ENCODE assay signal across 30 cellular contexts in the genomic region with DNA sequence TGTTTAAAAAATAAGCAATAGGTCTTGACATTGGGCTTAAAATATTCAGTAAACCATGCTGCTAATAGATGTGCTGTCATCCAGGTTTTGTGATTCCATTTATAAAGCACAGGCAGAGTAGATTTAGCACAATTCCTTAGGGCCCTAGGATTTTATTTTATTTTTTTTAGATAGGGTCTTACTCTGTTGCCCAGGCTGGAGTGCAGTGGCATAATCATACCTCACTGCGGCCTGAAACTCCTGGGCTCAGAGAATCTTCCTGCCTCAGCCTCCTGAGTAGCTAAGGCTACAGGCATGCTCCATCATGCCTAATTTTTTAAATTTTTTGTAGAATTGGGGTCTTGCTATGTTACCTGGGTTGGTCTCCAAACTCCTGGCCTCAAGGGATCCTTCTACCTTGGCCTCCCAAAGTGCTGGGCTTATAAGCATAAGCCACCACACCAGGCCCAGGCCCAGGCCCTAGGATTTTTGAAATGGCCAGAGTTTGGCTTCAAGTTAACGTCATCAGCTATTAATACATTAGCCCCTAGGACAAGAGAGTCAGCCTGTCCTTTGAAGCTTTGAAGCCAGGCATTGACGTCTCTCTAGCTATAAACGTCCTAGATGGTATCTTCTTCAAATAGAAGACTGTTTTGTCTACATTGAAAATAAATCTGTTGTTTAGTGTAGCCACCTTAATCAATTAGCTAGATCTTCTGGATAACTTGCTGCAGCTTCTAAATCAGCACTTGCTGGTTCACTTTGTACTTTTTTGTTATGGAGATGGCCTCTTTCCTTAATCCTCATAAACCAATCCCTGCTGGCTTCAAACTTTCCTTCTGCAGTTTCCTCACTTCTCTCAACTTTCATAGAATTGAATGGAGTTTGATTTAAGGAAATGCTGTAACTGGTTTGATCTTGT. TPM values are rescaled to one million over a fixed set of nuclear protein-coding genes. Genes with fewer than 3 reads are reported as not detected.
DNase-seq lines count a peak whose midpoint lies in the region; ATAC-seq and TF ChIP-seq lines count a peak whose summit lies in the region.
"Had no signal": no experiment of that assay in that cellular context is flagged by ENCODE, and none has a peak within 500 bp of the region (broad histone marks: within the 10 kb centered on the region; RNA-seq: fewer than 3 reads in every experiment).

No MANE protein-coding gene starts in this region.

- peak overlapping the region; percentile 13 for H3K27ac ChIP-seq in vagina
- H3K27ac ChIP-seq in PC-9: no peak overlapping the region
- H3K27ac ChIP-seq: dorsolateral prefrontal cortex, esophagus squamous epithelium, thyroid gland had no signal

- BruUV-seq in PC-9 (replicated peaks; lab: Mats Ljungman, UMichigan): no TSS peak

- no peak for TF ChIP-seq POLR2A in vagina (IDR thresholded peaks at IDR 0.05)

- intact Hi-C loops in vagina (cut with DNase I) (no loop called here), PC-9 (cut with micrococcal nuclease; ENCODE audit: unreplicated experiment) (no loop called here)

- POLR2A ChIA-PET in WTC11 (lab: Charles Lee): no interaction called here
- POLR2A ChIA-PET in PC-9 (lab: Charles Lee; ENCODE audit: unreplicated experiment): no interaction called here

- ATAC-seq in WTC11: no peak
- ATAC-seq: activated naive CD8-positive, alpha-beta T cell treated with anti-CD3 and anti-CD28 coated beads, Interleukin-2, amount 50 U/mL, for 24 hours; activated T-cell treated with anti-CD3 and anti-CD28 coated beads, Interleukin-2, amount 50 U/mL, for 72 hours; right cardiac atrium; SK-N-SH treated with all-trans-retinoic acid at 6 μM for 48 hours had no signal

- DNase-seq in HAP-1 (ENCODE audit: low spot score in 2 of 2) (peak; percentile 57 to 95), WTC11 (ENCODE audit: low spot score) (no peak), vagina (ENCODE audit: extremely low spot score in 2 of 2) (no peak), PC-9 (no peak), mucosa of gallbladder (ENCODE audit: low spot score) (no peak), NCI-H187 treated with DMSO at 0.1 percent for 48 hours (lab: John Stamatoyannopoulos, UW) (no peak)
- DNase-seq: activated CD4-positive, alpha-beta T cell treated with anti-CD3 and anti-CD28 coated beads, Interleukin-2, amount 50 U/mL, for 48 hours; activated CD4-positive, CD25-positive, alpha-beta regulatory T cell treated with anti-CD3 and anti-CD28 coated beads, Interleukin-2, amount 50 U/mL, for 72 hours; activated naive CD4-positive, alpha-beta T cell; activated naive CD8-positive, alpha-beta T cell treated with anti-CD3 and anti-CD28 coated beads, Interleukin-2, amount 50 U/mL, for 24 hours; activated T-cell treated with anti-CD3 and anti-CD28 coated beads, Interleukin-2, amount 50 U/mL, for 72 hours; DMS79; dorsolateral prefrontal cortex; esophagus squamous epithelium; H7; heart right ventricle; Karpas-422; NCI-H1417; NCI-H2081; NCI-H524 treated with DMSO at 0.1 percent for 48 hours; OCI-M1; right cardiac atrium; stimulated activated CD4-positive, alpha-beta T cell treated with anti-CD3 and anti-CD28 coated beads, Interleukin-2, amount 100 ng/mL, for 48 hours; stomach; thyroid gland had no signal

- H3K27me3 Mint-ChIP-seq in WTC11 (ENCODE audit: low read depth): no peaks in the 10 kb centered on the region
- no peaks in the 10 kb centered on the region for H3K27me3 Mint-ChIP-seq in nephron (ENCODE audit: low read depth)
- H3K27me3 Mint-ChIP-seq: activated naive CD8-positive, alpha-beta T cell treated with anti-CD3 and anti-CD28 coated beads, Interleukin-2, amount 50 U/mL, for 24 hours had no signal

- H3K4me3 Mint-ChIP-seq in WTC11 (no peak overlapping the region), nephron (no peak overlapping the region)
- H3K4me3 Mint-ChIP-seq: activated naive CD8-positive, alpha-beta T cell treated with anti-CD3 and anti-CD28 coated beads, Interleukin-2, amount 50 U/mL, for 24 hours; activated T-cell treated with anti-CD3 and anti-CD28 coated beads, Interleukin-2, amount 50 U/mL, for 72 hours; CD14-positive monocyte; neural crest cell; T-helper 1 cell treated with Interleukin-12 subunit alpha and Interleukin-12 subunit beta and Interleukin-4 antibody, amounts not matched to agents 30 μg/mL and 1 μg/mL, for 36 hours had no signal

- H3K4me3 ChIP-seq in HAP-1 (no peak overlapping the region), vagina (no peak overlapping the region), PC-9 (no peak overlapping the region)
- H3K4me3 ChIP-seq: dorsolateral prefrontal cortex, esophagus squamous epithelium, heart right ventricle, stomach, thyroid gland had no signal

- no peak overlapping the region for H3K4me2 ChIP-seq in PC-9

- H3K9me2 ChIP-seq in PC-9 (ENCODE audit: insufficient read depth): no peaks in the 10 kb centered on the region

- H3K4me1 ChIP-seq in HAP-1 (peaks cover 19% of the 10 kb centered on the region), vagina (peaks cover 5% of the 10 kb centered on the region), PC-9 (replicated peaks; ENCODE audit: insufficient read depth) (peaks cover 1% of the 10 kb centered on the region)
- H3K4me1 ChIP-seq: stomach, thyroid gland had no signal

- CTCF ChIA-PET in WTC11 (lab: Charles Lee) (interaction anchor here (1.3 kb wide), 1 partner anchor 9 kb away, joined by 7 read pairs; no protein-coding TSS in a partner anchor), PC-9 (lab: Charles Lee) (no interaction called here)

- H3K9me3 Mint-ChIP-seq in WTC11: no peaks in the 10 kb centered on the region
- no peaks in the 10 kb centered on the region for H3K9me3 Mint-ChIP-seq in nephron
- H3K9me3 Mint-ChIP-seq: activated naive CD8-positive, alpha-beta T cell treated with anti-CD3 and anti-CD28 coated beads, Interleukin-2, amount 50 U/mL, for 24 hours; activated T-cell treated with anti-CD3 and anti-CD28 coated beads, Interleukin-2, amount 50 U/mL, for 72 hours; CD14-positive monocyte; neural crest cell; T-helper 1 cell treated with Interleukin-12 subunit alpha and Interleukin-12 subunit beta and Interleukin-4 antibody, amounts not matched to agents 30 μg/mL and 1 μg/mL, for 36 hours had no signal

- TF ChIP-seq CTCF in WTC11 (IDR thresholded peaks at IDR 0.05) (no peak), nephron (IDR thresholded peaks at IDR 0.05; ENCODE audit: unreplicated experiment in 3 of 3) (no peak), vagina (IDR thresholded peaks at IDR 0.05) (no peak), PC-9 (conservative IDR thresholded peaks at IDR 0.05) (no peak)

- H3K36me3 Mint-ChIP-seq in WTC11 (no peaks in the 10 kb centered on the region), nephron (ENCODE audit: low read depth) (no peaks in the 10 kb centered on the region)
- H3K36me3 Mint-ChIP-seq: CD14-positive monocyte had no signal

- H3K4me1 Mint-ChIP-seq in WTC11 (peaks cover 13% of the 10 kb centered on the region), nephron (peaks cover 9% of the 10 kb centered on the region)
- H3K4me1 Mint-ChIP-seq: activated naive CD8-positive, alpha-beta T cell treated with anti-CD3 and anti-CD28 coated beads, Interleukin-2, amount 50 U/mL, for 24 hours; CD14-positive monocyte had no signal

- H4K20me1 ChIP-seq in PC-9 (ENCODE audit: insufficient read depth): no peaks in the 10 kb centered on the region

- no peak overlapping the region for H2AFZ ChIP-seq in PC-9

- in situ Hi-C loops in HAP-1 (cut with MboI; ENCODE audit: low sequenced_read_pairs): no loop called here

- H3F3A ChIP-seq in PC-9 (ENCODE audit: insufficient read depth, low read depth): no peaks in the 10 kb centered on the region

- H3K9me3 ChIP-seq in HAP-1 (no peaks in the 10 kb centered on the region), vagina (no peaks in the 10 kb centered on the region), PC-9 (ENCODE audit: insufficient read depth, low read depth) (no peaks in the 10 kb centered on the region)
- H3K9me3 ChIP-seq: esophagus squamous epithelium, heart right ventricle, stomach, thyroid gland had no signal

- H3K79me2 ChIP-seq in PC-9 (ENCODE audit: low read depth): no peaks in the 10 kb centered on the region

- no peaks in the 10 kb centered on the region for H3K27me3 ChIP-seq in HAP-1 (ENCODE audit: low read depth)
- no peaks in the 10 kb centered on the region for H3K27me3 ChIP-seq in vagina
- no peaks in the 10 kb centered on the region for H3K27me3 ChIP-seq in PC-9 (ENCODE audit: insufficient read depth, low read depth)
- H3K27me3 ChIP-seq: dorsolateral prefrontal cortex, esophagus squamous epithelium, stomach, thyroid gland had no signal

- no peaks in the 10 kb centered on the region for H3K36me3 ChIP-seq in HAP-1 (replicated peaks)
- no peaks in the 10 kb centered on the region for H3K36me3 ChIP-seq in vagina
- H3K36me3 ChIP-seq in PC-9 (ENCODE audit: low read depth): no peaks in the 10 kb centered on the region
- H3K36me3 ChIP-seq: esophagus squamous epithelium, heart right ventricle, stomach, thyroid gland had no signal

- peak overlapping the region; percentile 70; the same call in 1 of the 2 replicates for H3K27ac Mint-ChIP-seq in WTC11
- peak overlapping the region; percentile 59 to 94 (median 84) for H3K27ac Mint-ChIP-seq in nephron
- H3K27ac Mint-ChIP-seq: activated naive CD8-positive, alpha-beta T cell treated with anti-CD3 and anti-CD28 coated beads, Interleukin-2, amount 50 U/mL, for 24 hours; activated T-cell treated with anti-CD3 and anti-CD28 coated beads, Interleukin-2, amount 50 U/mL, for 72 hours; T-helper 1 cell treated with Interleukin-12 subunit alpha and Interleukin-12 subunit beta and Interleukin-4 antibody, amounts not matched to agents 30 μg/mL and 1 μg/mL, for 36 hours had no signal

TF ChIP-seq in WTC11, 78 proteins besides CTCF, POLR2A, EP300 and RAD21 (continues in another document):
- TF ChIP-seq, protein P1, sequence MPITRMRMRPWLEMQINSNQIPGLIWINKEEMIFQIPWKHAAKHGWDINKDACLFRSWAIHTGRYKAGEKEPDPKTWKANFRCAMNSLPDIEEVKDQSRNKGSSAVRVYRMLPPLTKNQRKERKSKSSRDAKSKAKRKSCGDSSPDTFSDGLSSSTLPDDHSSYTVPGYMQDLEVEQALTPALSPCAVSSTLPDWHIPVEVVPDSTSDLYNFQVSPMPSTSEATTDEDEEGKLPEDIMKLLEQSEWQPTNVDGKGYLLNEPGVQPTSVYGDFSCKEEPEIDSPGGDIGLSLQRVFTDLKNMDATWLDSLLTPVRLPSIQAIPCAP (CRISPR knock-in tag; IDR thresholded peaks at IDR 0.05): no peak

RNA-seq across cellular contexts. Expression of gene EIF2S3, which starts 35.8 kb away (rescaled TPM):
- total RNA-seq in WTC11 (2021) (251 to 299 TPM (median 264 TPM) in 3 replicates), vagina (121 TPM), PC-9 (2021) (216 and 252 TPM in 2 replicates), mucosa of gallbladder (168 TPM)

RNA-seq across cellular contexts. Expression of gene ZFX, which starts 59.0 kb away (rescaled TPM):
- total RNA-seq in WTC11 (2021) (19.3 to 24.3 TPM (median 23.4 TPM) in 3 replicates), vagina (62.4 TPM), PC-9 (2021) (39.1 and 39.6 TPM in 2 replicates), mucosa of gallbladder (66.4 TPM)

Comparison
In these comparisons a context has a peak if more than half of its experiments do, and no peak if none do; other contexts are left out.
1. DNase-seq: peak in HAP-1 (2 of 2); none in WTC11 (single experiment), vagina (0 of 2), PC-9 (0 of 2), mucosa of gallbladder (single experiment) and NCI-H187 treated with DMSO at 0.1 percent for 48 hours (single experiment).